13 cellular contexts compared by ENCODE assay signal in the genomic region with DNA sequence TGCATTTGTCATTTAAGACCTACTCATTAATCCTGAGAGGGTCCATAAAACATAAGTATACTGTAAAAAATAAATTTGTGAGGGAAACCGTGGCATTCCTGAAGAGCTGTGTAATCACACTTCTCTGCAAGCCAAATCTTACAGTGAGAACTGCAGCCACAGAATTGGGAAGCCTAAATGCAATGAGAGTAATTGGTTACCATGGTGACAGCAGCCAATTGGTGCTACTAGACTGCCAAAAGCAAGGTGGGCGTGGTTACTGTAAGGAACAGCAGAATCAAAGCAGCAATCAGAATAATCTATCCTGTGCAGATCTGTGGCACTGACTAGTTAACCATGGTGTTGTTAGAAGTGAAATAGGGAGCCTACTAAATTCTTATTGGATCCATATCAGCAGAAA.
DNase-seq lines count a peak whose midpoint lies in the region; ATAC-seq and TF ChIP-seq lines count a peak whose summit lies in the region.
"Had no signal": no experiment of that assay in that cellular context is flagged by ENCODE, and none has a peak within 500 bp of the region (broad histone marks: within the 10 kb centered on the region; RNA-seq: fewer than 3 reads in every experiment).

No MANE protein-coding gene starts in this region.

- H3K79me2 ChIP-seq in fibroblast of lung (ENCODE audit: control insufficient read depth, insufficient read depth, low read length): no peaks in the 10 kb centered on the region

- H3K4me1 ChIP-seq in fibroblast of lung (ENCODE audit: control insufficient read depth, extremely low read depth, insufficient read depth, low read length): peaks cover 2% of the 10 kb centered on the region

- no peaks in the 10 kb centered on the region for H3K9me3 ChIP-seq in fibroblast of lung (ENCODE audit: control insufficient read depth, insufficient read depth, low read depth, low read length)

- ATAC-seq in Right ventricle myocardium superior (ENCODE audit: poor library complexity): no peak
- ATAC-seq: foreskin keratinocyte had no signal

- intact Hi-C loops in Right ventricle myocardium superior (cut with DNase I): no loop called here

- no peaks in the 10 kb centered on the region for H3K27me3 ChIP-seq in fibroblast of lung (ENCODE audit: control insufficient read depth, insufficient read depth, low read length)
- H3K27me3 ChIP-seq: dorsolateral prefrontal cortex, foreskin keratinocyte had no signal

- no peak for TF ChIP-seq CTCF in fibroblast of lung (conservative IDR thresholded peaks at IDR 0.05 in 1 of 2, IDR thresholded peaks at IDR 0.05 in 1 of 2; ENCODE audit: low read depth in 1 of 2, low read length in 2 of 2)

- peak; percentile 35 for DNase-seq in NCI-H82 (lab: John Stamatoyannopoulos, UW)
- no peak for DNase-seq in NCI-H82 treated with DMSO at 0.1 percent for 48 hours (lab: John Stamatoyannopoulos, UW; ENCODE audit: unreplicated experiment)
- peak; percentile 80 for DNase-seq in NCI-H69 (lab: John Stamatoyannopoulos, UW)
- peak; percentile 55 to 76 for DNase-seq in fibroblast of lung (ENCODE audit: low read depth in 2 of 2)
- peak; percentile 35 for DNase-seq in superior temporal gyrus (ENCODE audit: extremely low spot score)
- no peak for DNase-seq in Right ventricle myocardium superior
- DNase-seq in stimulated activated naive CD4-positive, alpha-beta T cell treated with Interleukin-2 at 50 U/mL for 16 hours (lab: John Stamatoyannopoulos, UW): no peak
- DNase-seq in NCI-H1092 treated with DMSO at 0.1 percent for 48 hours (lab: John Stamatoyannopoulos, UW): no peak
- DNase-seq: aorta, foreskin keratinocyte, NCI-H510A had no signal

- no peaks in the 10 kb centered on the region for H3K36me3 ChIP-seq in fibroblast of lung (ENCODE audit: control insufficient read depth, insufficient read depth, low read length)

- H2AFZ ChIP-seq in fibroblast of lung (ENCODE audit: low read length): no peak overlapping the region

- H3K4me3 ChIP-seq in fibroblast of lung (replicated peaks in 1 of 4; ENCODE audit: control extremely low read depth in 1 of 4, insufficient read depth in 1 of 4, low read depth in 3 of 4, low read length in 4 of 4): no peak overlapping the region
- H3K4me3 ChIP-seq: dorsolateral prefrontal cortex had no signal

- no peaks in the 10 kb centered on the region for H4K20me1 ChIP-seq in fibroblast of lung (ENCODE audit: control insufficient read depth, extremely low read depth, insufficient read depth, low read length)

- H3K4me2 ChIP-seq in fibroblast of lung (ENCODE audit: extremely low read depth, insufficient read depth, low read length): no peak overlapping the region

- no peak overlapping the region for H3K27ac ChIP-seq in fibroblast of lung (ENCODE audit: insufficient read depth, low read length)
- H3K27ac ChIP-seq: dorsolateral prefrontal cortex, foreskin keratinocyte, HL-60 had no signal

- no peak overlapping the region for H3K9ac ChIP-seq in fibroblast of lung (ENCODE audit: insufficient read depth, low read length)

Comparison
In these comparisons a context has a peak if more than half of its experiments do, and no peak if none do; other contexts are left out.
1. DNase-seq: peak in NCI-H82 (single experiment), NCI-H69 (single experiment), fibroblast of lung (2 of 2) and superior temporal gyrus (single experiment); none in NCI-H82 treated with DMSO at 0.1 percent for 48 hours (single experiment), Right ventricle myocardium superior (single experiment), stimulated activated naive CD4-positive, alpha-beta T cell treated with Interleukin-2 at 50 U/mL for 16 hours (single experiment) and NCI-H1092 treated with DMSO at 0.1 percent for 48 hours (single experiment).